ENCODE assay signal across 2 cellular contexts in genomic region chr20:45489083-45489531, GRCh38.
TF ChIP-seq lines count a peak whose summit lies in the region.

No MANE protein-coding gene starts in this region.

TF ChIP-seq in GM23338, 12 proteins besides CTCF, POLR2A, EP300 and RAD21:
- TF ChIP-seq POLR2AphosphoS5 (IDR thresholded peaks at IDR 0.05; ENCODE audit: low read depth) = no peak
- no peak for TF ChIP-seq STAT1 (IDR thresholded peaks at IDR 0.05; ENCODE audit: unreplicated experiment)
- TF ChIP-seq ZNF114 (CRISPR knock-in tag; IDR thresholded peaks at IDR 0.05) = no peak
- TF ChIP-seq REST (IDR thresholded peaks at IDR 0.05; ENCODE audit: unreplicated experiment) = no peak
- no peak for TF ChIP-seq EZH2phosphoT487 (IDR thresholded peaks at IDR 0.05; ENCODE audit: unreplicated experiment)
- TF ChIP-seq EZH2 (IDR thresholded peaks at IDR 0.05; ENCODE audit: low read depth, unreplicated experiment) = no peak
- TF ChIP-seq JUNB (IDR thresholded peaks at IDR 0.05; ENCODE audit: unreplicated experiment) = no peak
- TF ChIP-seq ZNF331 (CRISPR knock-in tag; IDR thresholded peaks at IDR 0.05; ENCODE audit: low read depth) = no peak
- no peak for TF ChIP-seq CREB1 (CRISPR knock-in tag; IDR thresholded peaks at IDR 0.05; ENCODE audit: low read depth)
- no peak for TF ChIP-seq NANOG (IDR thresholded peaks at IDR 0.05; ENCODE audit: borderline replicate concordance)

TF ChIP-seq in K562, 482 proteins besides CTCF, POLR2A, EP300 and RAD21:
- TF ChIP-seq FOXP1 (CRISPR knock-in tag; IDR thresholded peaks at IDR 0.05) (no peak), ZNF644 (tag; IDR thresholded peaks at IDR 0.05; ENCODE audit: low read depth) (no peak), ZNF274 (IDR thresholded peaks at IDR 0.05; ENCODE audit: borderline replicate concordance, low read depth, low read length) (no peak), KAT2B (IDR thresholded peaks at IDR 0.05; ENCODE audit: low read depth, low read length) (no peak), RFX1 (IDR thresholded peaks at IDR 0.05) (0 out of 2 replicates have a peak, but pooled peaks have one; percentile 20), PTRF (tag; IDR thresholded peaks at IDR 0.05) (no peak)
